Comparison of ENCODE assay signal across 11 cellular contexts in genomic region chr17:66855204-66855603, GRCh38. TPM values are rescaled to one million over a fixed set of nuclear protein-coding genes. Genes with fewer than 3 reads are reported as not detected.
DNase-seq lines count a peak whose midpoint lies in the region; ATAC-seq, FAIRE-seq and TF ChIP-seq lines count a peak whose summit lies in the region.
"Had no signal": no experiment of that assay in that cellular context is flagged by ENCODE, and none has a peak within 500 bp of the region (broad histone marks: within the 10 kb centered on the region; RNA-seq: fewer than 3 reads in every experiment).

No MANE protein-coding gene starts in this region.

- no peak overlapping the region for H2BK15ac ChIP-seq in mesenchymal stem cell (ENCODE audit: low read depth, poor library complexity, severe bottlenecking)

- no peaks in the 10 kb centered on the region for H3K9me1 ChIP-seq in keratinocyte (ENCODE audit: control insufficient read depth, extremely low read depth, insufficient read depth, low read length)

- no peaks in the 10 kb centered on the region for H3K79me1 ChIP-seq in mesenchymal stem cell (replicated peaks; ENCODE audit: low read length, poor library complexity, severe bottlenecking)

- H3K4me3 ChIP-seq in BE2C (ENCODE audit: low read depth, low read length) (no peak overlapping the region), keratinocyte (ENCODE audit: control insufficient read depth in 2 of 3, extremely low read depth in 1 of 3, insufficient read depth in 2 of 3, low read depth in 1 of 3, low read length in 3 of 3) (no peak overlapping the region), mesenchymal stem cell (ENCODE audit: insufficient read depth in 1 of 2, low read depth in 1 of 2, low read length in 2 of 2) (no peak overlapping the region), pancreas (no peak overlapping the region)
- H3K4me3 ChIP-seq: gastrocnemius medialis had no signal

- dilution Hi-C loops in keratinocyte (cut with MboI; ENCODE audit: extremely low pct_ligation_motif_present, low sequenced_read_pairs): no loop called here

- TF ChIP-seq CTCF in BE2C (IDR thresholded peaks at IDR 0.05; ENCODE audit: low read depth, low read length): peak; percentile 42
- TF ChIP-seq CTCF in keratinocyte (optimal IDR thresholded peaks at IDR 0.05 in 1 of 3, IDR thresholded peaks at IDR 0.05 in 1 of 3, conservative IDR thresholded peaks at IDR 0.05 in 1 of 3; ENCODE audit: extremely low read depth in 1 of 3, insufficient read depth in 2 of 3, low read length in 3 of 3): peak; percentile 13 to 27 (median 17)
- TF ChIP-seq CTCF in pancreas (IDR thresholded peaks at IDR 0.05): no peak

- H2BK120ac ChIP-seq in mesenchymal stem cell (ENCODE audit: low read depth, low read length): no peak overlapping the region

- H3K4me1 ChIP-seq in BE2C: no peaks in the 10 kb centered on the region
- H3K4me1 ChIP-seq in keratinocyte (ENCODE audit: control insufficient read depth, extremely low read depth, insufficient read depth, low read length): no peaks in the 10 kb centered on the region
- H3K4me1 ChIP-seq in mesenchymal stem cell (ENCODE audit: control insufficient read depth, insufficient read depth, low read depth, low read length): no peaks in the 10 kb centered on the region
- H3K4me1 ChIP-seq in pancreas: no peaks in the 10 kb centered on the region

- no peaks in the 10 kb centered on the region for H3K27me3 ChIP-seq in BE2C
- no peaks in the 10 kb centered on the region for H3K27me3 ChIP-seq in keratinocyte (ENCODE audit: control insufficient read depth, extremely low read depth, insufficient read depth, low read length)
- H3K27me3 ChIP-seq in mesenchymal stem cell (ENCODE audit: control insufficient read depth in 1 of 2, insufficient read depth in 1 of 2, low read length in 2 of 2): peaks cover 15 to 38% of the 10 kb centered on the region in 2 experiments
- H3K27me3 ChIP-seq in pancreas: no peaks in the 10 kb centered on the region
- H3K27me3 ChIP-seq: gastrocnemius medialis had no signal

- H2AK5ac ChIP-seq in mesenchymal stem cell (ENCODE audit: low read length, severe bottlenecking): no peak overlapping the region

- no peak for ATAC-seq in HG02588 (IDR thresholded peaks at IDR 0.05; ENCODE audit: unreplicated experiment)
- no peak for ATAC-seq in pancreas
- ATAC-seq: gastrocnemius medialis had no signal

- CTCF ChIA-PET in HEK293T (lab: Yijun Ruan, JAX): interaction anchor here (0.6 to 1.2 kb wide), 2 partner anchors 37 to 210 kb away, joined by 3 read pairs; no protein-coding TSS in a partner anchor

- H3K4ac ChIP-seq in mesenchymal stem cell (ENCODE audit: low read depth in 1 of 2, low read length in 2 of 2): no peak overlapping the region

- no peak overlapping the region for H3K27ac ChIP-seq in keratinocyte (ENCODE audit: control insufficient read depth, insufficient read depth, low read length)
- H3K27ac ChIP-seq in mesenchymal stem cell (ENCODE audit: low read length, poor library complexity, severe bottlenecking): no peak overlapping the region
- no peak overlapping the region for H3K27ac ChIP-seq in pancreas
- H3K27ac ChIP-seq: gastrocnemius medialis had no signal

- intact Hi-C loops in pancreas (cut with DNase I): no loop called here

- no peak overlapping the region for H2AFZ ChIP-seq in keratinocyte (ENCODE audit: control insufficient read depth, low read length)
- no peak overlapping the region for H2AFZ ChIP-seq in mesenchymal stem cell (ENCODE audit: low read depth, low read length)

- no peak overlapping the region for H3K14ac ChIP-seq in mesenchymal stem cell (ENCODE audit: low read length in 2 of 2)

- no peaks in the 10 kb centered on the region for H3K79me2 ChIP-seq in keratinocyte (ENCODE audit: control insufficient read depth, insufficient read depth, low read length)

- H4K91ac ChIP-seq in mesenchymal stem cell (ENCODE audit: low read length): no peak overlapping the region

- no peak overlapping the region for H4K8ac ChIP-seq in mesenchymal stem cell (ENCODE audit: low read length)

- H4K20me1 ChIP-seq in keratinocyte (ENCODE audit: control insufficient read depth, extremely low read depth, insufficient read depth, low read length): no peaks in the 10 kb centered on the region

- H3K4me2 ChIP-seq in keratinocyte (ENCODE audit: control insufficient read depth, extremely low read depth, insufficient read depth, low read depth, low read length): no peak overlapping the region
- H3K4me2 ChIP-seq in mesenchymal stem cell (ENCODE audit: low read length, poor library complexity, severe bottlenecking): no peak overlapping the region

- FAIRE-seq in keratinocyte (lab: Jason Lieb, UNC): no peak
- FAIRE-seq in pancreas (lab: Jason Lieb, UNC): no peak
- FAIRE-seq: GM12892 had no signal

- no peak overlapping the region for H2BK5ac ChIP-seq in mesenchymal stem cell (ENCODE audit: low read depth, low read length, poor library complexity, severe bottlenecking)

- H3K18ac ChIP-seq in mesenchymal stem cell (ENCODE audit: low read depth in 1 of 2, low read length in 2 of 2): no peak overlapping the region

- 71% methylated on average over 10 of the region's 10 CpGs for WGBS in mesenchymal stem cell
- WGBS in pancreas, 2 donors: 67 to 71% methylated on average over 10 of the region's 10 CpGs

- H3K9me3 ChIP-seq in BE2C (no peaks in the 10 kb centered on the region), keratinocyte (ENCODE audit: control insufficient read depth, low read depth, low read length) (no peaks in the 10 kb centered on the region), mesenchymal stem cell (ENCODE audit: control insufficient read depth, low read length) (peaks cover 3% of the 10 kb centered on the region), pancreas (no peaks in the 10 kb centered on the region)
- H3K9me3 ChIP-seq: gastrocnemius medialis had no signal

- H3K36me3 ChIP-seq in BE2C: no peaks in the 10 kb centered on the region
- H3K36me3 ChIP-seq in keratinocyte (ENCODE audit: control insufficient read depth in 2 of 2, extremely low read depth in 1 of 2, insufficient read depth in 2 of 2, low read length in 2 of 2): no peaks in the 10 kb centered on the region
- no peaks in the 10 kb centered on the region for H3K36me3 ChIP-seq in mesenchymal stem cell (ENCODE audit: control insufficient read depth in 1 of 2, insufficient read depth in 2 of 2, low read depth in 1 of 2, low read length in 2 of 2)
- no peaks in the 10 kb centered on the region for H3K36me3 ChIP-seq in pancreas
- H3K36me3 ChIP-seq: gastrocnemius medialis had no signal

- H2BK12ac ChIP-seq in mesenchymal stem cell (ENCODE audit: low read length in 2 of 2): no peak overlapping the region

- POLR2A ChIA-PET in HEK293T (lab: Yijun Ruan, JAX): no interaction called here

- H3K9ac ChIP-seq in keratinocyte (ENCODE audit: control insufficient read depth, extremely low read depth, insufficient read depth, low read length) (no peak overlapping the region), mesenchymal stem cell (ENCODE audit: low read length) (no peak overlapping the region)

- DNase-seq in BE2C: no peak
- DNase-seq in HEK293T (ENCODE audit: extremely low spot score): peak; percentile 37
- DNase-seq in activated CD8-positive, alpha-beta memory T cell treated with anti-CD3 and anti-CD28 coated beads for 48 hours (ENCODE audit: low read depth in 2 of 3, low spot score in 2 of 3): peak in 2 of 3 experiments; percentile 15 to 20
- no peak for DNase-seq in keratinocyte (ENCODE audit: low read depth, low spot score)
- DNase-seq in retina: no peak
- DNase-seq in mesenchymal stem cell: no peak
- no peak for DNase-seq in pancreas
- DNase-seq: gastrocnemius medialis had no signal

- no peak overlapping the region for H3K23ac ChIP-seq in mesenchymal stem cell (ENCODE audit: low read length in 2 of 2)

TF ChIP-seq in HEK293T, 16 proteins besides CTCF, POLR2A, EP300 and RAD21:
- TF ChIP-seq SUZ12 (IDR thresholded peaks at IDR 0.05) (no peak), CTBP1 (IDR thresholded peaks at IDR 0.05; ENCODE audit: borderline replicate concordance) (no peak), HDGF (IDR thresholded peaks at IDR 0.05; ENCODE audit: borderline replicate concordance) (no peak), FOXA1 (IDR thresholded peaks at IDR 0.05) (no peak), FOXK2 (IDR thresholded peaks at IDR 0.05) (no peak), LEF1 (IDR thresholded peaks at IDR 0.05; ENCODE audit: borderline replicate concordance) (no peak), ARNT (IDR thresholded peaks at IDR 0.05) (no peak), ZNF384 (IDR thresholded peaks at IDR 0.05) (no peak), PKNOX1 (IDR thresholded peaks at IDR 0.05) (no peak), BHLHE40 (IDR thresholded peaks at IDR 0.05; ENCODE audit: borderline replicate concordance) (no peak), FOXM1 (IDR thresholded peaks at IDR 0.05; ENCODE audit: borderline replicate concordance) (no peak), SP1 (IDR thresholded peaks at IDR 0.05) (no peak), TARDBP (IDR thresholded peaks at IDR 0.05) (no peak), NFRKB (IDR thresholded peaks at IDR 0.05) (no peak), L3MBTL2 (conservative IDR thresholded peaks at IDR 0.05) (no peak), ELF4 (IDR thresholded peaks at IDR 0.05) (no peak)

RNA-seq across cellular contexts. Expression of gene CACNG5, which starts 20.3 kb away (rescaled TPM):
- polyA plus RNA-seq in BE2C (2012; ENCODE audit: insufficient read depth, insufficient read length, low read depth): not detected
- polyA plus RNA-seq in keratinocyte (not detected in 3 replicates), pancreas (under 1 TPM; 0.15 to 0.77 TPM)
- polyA plus RNA-seq in keratinocyte (2011; ENCODE audit: low read depth): not detected
- not detected in 2 replicates for polyA plus RNA-seq in keratinocyte (2011; cell fraction: cytosol; rRNA removed)
- polyA plus RNA-seq in keratinocyte (2011; cell fraction: nucleus; rRNA removed): not detected in 2 replicates
- polyA plus RNA-seq in keratinocyte (2012; ENCODE audit: low replicate concordance): not detected in 2 replicates
- not detected in 3 replicates for polyA minus RNA-seq in keratinocyte
- not detected for polyA minus RNA-seq in keratinocyte (2011; cell fraction: cytosol; rRNA and poly(A)+ RNA removed)
- polyA minus RNA-seq in keratinocyte (2011; cell fraction: nucleus; rRNA and poly(A)+ RNA removed): not detected in 2 replicates
- not detected for polyA plus RNA-seq in mesenchymal stem cell (2013, experiment 1 of 2)
- polyA plus RNA-seq in mesenchymal stem cell (2013, experiment 2 of 2): not detected
- under 1 TPM in 4 of 6 donors, not detected in 2; 0.22 to 0.43 (median 0.29) TPM for total RNA-seq in pancreas
- total RNA-seq: gastrocnemius medialis had no signal
- polyA plus RNA-seq: neural cell had no signal

Comparison
In these comparisons a context has a peak if more than half of its experiments do, and no peak if none do; other contexts are left out.
1. DNase-seq: peak in HEK293T (single experiment) and activated CD8-positive, alpha-beta memory T cell treated with anti-CD3 and anti-CD28 coated beads for 48 hours (2 of 3); none in BE2C (single experiment), keratinocyte (single experiment), retina (single experiment), mesenchymal stem cell (single experiment) and pancreas (0 of 6).
2. CTCF ChIP-seq: peak in BE2C (single experiment) and keratinocyte (3 of 3); none in pancreas (0 of 4).